Comparison of ENCODE assay signal across 8 cellular contexts in genomic region chr5:154421868-154422267, GRCh38. TPM values are rescaled to one million over a fixed set of nuclear protein-coding genes. Genes with fewer than 3 reads are reported as not detected.
A peak's percentile ranks its signal among the peaks of the same experiment; 100 is the strongest.
DNase-seq lines count a peak whose midpoint lies in the region; ATAC-seq, FAIRE-seq and TF ChIP-seq lines count a peak whose summit lies in the region.

No MANE protein-coding gene starts in this region.

- H2BK12ac ChIP-seq in H9 (ENCODE audit: insufficient read length, low read depth, low read length), result no peak overlapping the region

- H3K27ac ChIP-seq in H9 (ENCODE audit: insufficient read length, low read depth, low read length) (no peak overlapping the region), WERI-Rb-1 (no peak overlapping the region), keratinocyte (ENCODE audit: control insufficient read depth, insufficient read depth, low read length) (no peak overlapping the region)

- peaks cover 6% of the 10 kb centered on the region; the same call in 1 of the 2 replicates for H3K4me1 ChIP-seq in H9 (ENCODE audit: insufficient read depth, low read length)
- H3K4me1 ChIP-seq in keratinocyte (ENCODE audit: control insufficient read depth, extremely low read depth, insufficient read depth, low read length), result no peaks in the 10 kb centered on the region

- no peak overlapping the region for H3K18ac ChIP-seq in H9 (ENCODE audit: insufficient read length, low read depth, low read length)

- no peak overlapping the region for H4K91ac ChIP-seq in H9 (ENCODE audit: insufficient read length, low read depth, low read length)

- no peaks in the 10 kb centered on the region for H3K27me3 ChIP-seq in H9 (ENCODE audit: insufficient read depth, low read length)
- H3K27me3 ChIP-seq in WERI-Rb-1 (ENCODE audit: insufficient read depth, low read depth, severe bottlenecking), result no peaks in the 10 kb centered on the region
- H3K27me3 ChIP-seq in keratinocyte (ENCODE audit: control insufficient read depth, extremely low read depth, insufficient read depth, low read length), result no peaks in the 10 kb centered on the region

- H3K4me3 Mint-ChIP-seq in H9 (no peak overlapping the region), T-helper 17 cell (no peak overlapping the region)

- H3K56ac ChIP-seq in H9 (ENCODE audit: insufficient read length, low read depth, low read length), result no peak overlapping the region

- H4K5ac ChIP-seq in H9 (ENCODE audit: insufficient read length, low read depth, low read length), result no peak overlapping the region

- H3K4me1 Mint-ChIP-seq in H9, result peaks cover 10% of the 10 kb centered on the region in 2 experiments; a peak in 3 of 4 replicates
- peaks cover 3% of the 10 kb centered on the region for H3K4me1 Mint-ChIP-seq in T-helper 17 cell

- no peaks in the 10 kb centered on the region for H3K27me3 Mint-ChIP-seq in H9 (ENCODE audit: low read depth)
- no peaks in the 10 kb centered on the region for H3K27me3 Mint-ChIP-seq in T-helper 17 cell

- H3K79me1 ChIP-seq in H9 (ENCODE audit: insufficient read depth, low read depth, low read length, poor library complexity, severe bottlenecking), result no peaks in the 10 kb centered on the region

- no peak overlapping the region for H2BK15ac ChIP-seq in H9 (ENCODE audit: low read depth, low read length)

- no peak overlapping the region for H3K4ac ChIP-seq in H9 (ENCODE audit: low read depth, low read length)

- H3K27ac Mint-ChIP-seq in H9, result no peak overlapping the region
- H3K27ac Mint-ChIP-seq in T-helper 17 cell, result no peak overlapping the region

- no peak overlapping the region for H2BK20ac ChIP-seq in H9 (ENCODE audit: low read depth, low read length, poor library complexity, severe bottlenecking)

- H2AFZ ChIP-seq in H9 (ENCODE audit: low read length) (no peak overlapping the region), keratinocyte (ENCODE audit: control insufficient read depth, low read length) (no peak overlapping the region)

- dilution Hi-C loops in keratinocyte (cut with MboI; ENCODE audit: extremely low pct_ligation_motif_present, low sequenced_read_pairs), result loop anchor here (25.0 kb wide), 1 partner anchor 360 kb away; no protein-coding TSS in a partner anchor

- no peaks in the 10 kb centered on the region for H3K23me2 ChIP-seq in H9 (ENCODE audit: insufficient read length, low read depth, low read length, poor library complexity, severe bottlenecking)

- no peak overlapping the region for H2BK5ac ChIP-seq in H9 (ENCODE audit: insufficient read length, low read length)

- TF ChIP-seq CTCF in H9 (conservative IDR thresholded peaks at IDR 0.05), result peak; percentile 75
- TF ChIP-seq CTCF in WERI-Rb-1 (IDR thresholded peaks at IDR 0.05; ENCODE audit: low read depth, low read length), result peak; percentile 82
- peak; percentile 9 to 50 (median 34) for TF ChIP-seq CTCF in keratinocyte (optimal IDR thresholded peaks at IDR 0.05 in 1 of 3, IDR thresholded peaks at IDR 0.05 in 1 of 3, conservative IDR thresholded peaks at IDR 0.05 in 1 of 3; ENCODE audit: extremely low read depth in 1 of 3, insufficient read depth in 2 of 3, low read length in 3 of 3)

- peak; percentile 28 for DNase-seq in EL
- DNase-seq in H9, result peak; percentile 51
- DNase-seq in WERI-Rb-1, result peak; percentile 61
- no peak for DNase-seq in keratinocyte (ENCODE audit: low read depth, low spot score)
- no peak for DNase-seq in T-helper 17 cell

- H3K9me3 Mint-ChIP-seq in H9, result peaks cover 6 to 8% of the 10 kb centered on the region in 2 experiments

- FAIRE-seq in keratinocyte (lab: Jason Lieb, UNC), result no peak

- no peak overlapping the region for H2BK120ac ChIP-seq in H9 (ENCODE audit: low read depth, low read length, poor library complexity, severe bottlenecking)

- no peak overlapping the region for H3K23ac ChIP-seq in H9 (ENCODE audit: insufficient read length, low read depth, low read length)

- H4K20me1 ChIP-seq in H9 (ENCODE audit: control insufficient read depth, insufficient read depth, insufficient read length), result no peaks in the 10 kb centered on the region
- H4K20me1 ChIP-seq in keratinocyte (ENCODE audit: control insufficient read depth, extremely low read depth, insufficient read depth, low read length), result no peaks in the 10 kb centered on the region

- no peaks in the 10 kb centered on the region for H3K9me3 ChIP-seq in H9 (ENCODE audit: control insufficient read depth, low read depth, low read length)
- no peaks in the 10 kb centered on the region for H3K9me3 ChIP-seq in WERI-Rb-1 (ENCODE audit: severe bottlenecking)
- H3K9me3 ChIP-seq in keratinocyte (ENCODE audit: control insufficient read depth, low read depth, low read length), result no peaks in the 10 kb centered on the region
- H3K9me3 ChIP-seq in T-helper 17 cell (ENCODE audit: control insufficient read depth, low read length, poor library complexity, severe bottlenecking), result no peaks in the 10 kb centered on the region

- H3K9me1 ChIP-seq in keratinocyte (ENCODE audit: control insufficient read depth, extremely low read depth, insufficient read depth, low read length), result no peaks in the 10 kb centered on the region

- H3K4me2 ChIP-seq in H9 (ENCODE audit: insufficient read depth, insufficient read length, low read length) (no peak overlapping the region), keratinocyte (ENCODE audit: control insufficient read depth, extremely low read depth, insufficient read depth, low read depth, low read length) (no peak overlapping the region)

- H4K8ac ChIP-seq in H9 (replicated peaks; ENCODE audit: insufficient read length, low read depth, low read length), result no peak overlapping the region

- no peak overlapping the region for H3T11ph ChIP-seq in H9 (ENCODE audit: low read length)

- no peak overlapping the region for H2AK5ac ChIP-seq in H9 (ENCODE audit: insufficient read length, low read length)

- no peak overlapping the region for H3K14ac ChIP-seq in H9 (ENCODE audit: insufficient read depth, low read length)

- H3K36me3 Mint-ChIP-seq in H9 (ENCODE audit: insufficient read depth in 1 of 3, low read depth in 3 of 3) (peaks cover 0 to 5% (median 2%) of the 10 kb centered on the region in 3 experiments; a peak in 3 of 7 replicates), T-helper 17 cell (ENCODE audit: low read depth) (peaks cover 6% of the 10 kb centered on the region)

- WGBS in H9 (ENCODE audit: extremely low coverage, insufficient read length, low lambda C conversion rate), result no CpG with 5 or more reads among the region's 1 CpG

- H3K9ac ChIP-seq in H9 (ENCODE audit: extremely low read depth, insufficient read length, low read length), result no peak overlapping the region
- H3K9ac ChIP-seq in keratinocyte (ENCODE audit: control insufficient read depth, extremely low read depth, insufficient read depth, low read length), result no peak overlapping the region

- H3K79me2 ChIP-seq in H9 (ENCODE audit: insufficient read depth, low read length), result no peaks in the 10 kb centered on the region
- H3K79me2 ChIP-seq in keratinocyte (ENCODE audit: control insufficient read depth, insufficient read depth, low read length), result no peaks in the 10 kb centered on the region

- ATAC-seq in T-helper 17 cell, result no peak
- no peak for ATAC-seq in HG02798 (IDR thresholded peaks at IDR 0.05; ENCODE audit: poor library complexity, unreplicated experiment)
- no peak for ATAC-seq in HG03139 (IDR thresholded peaks at IDR 0.05; ENCODE audit: unreplicated experiment)
- ATAC-seq in GM18873 (IDR thresholded peaks at IDR 0.05; ENCODE audit: low FRiP score, unreplicated experiment), result no peak

- H3K36me3 ChIP-seq in WERI-Rb-1, result no peaks in the 10 kb centered on the region
- H3K36me3 ChIP-seq in keratinocyte (ENCODE audit: control insufficient read depth in 2 of 2, extremely low read depth in 1 of 2, insufficient read depth in 2 of 2, low read length in 2 of 2), result peaks cover 3 to 5% of the 10 kb centered on the region in 2 experiments

- H3K4me3 ChIP-seq in WERI-Rb-1 (ENCODE audit: low read depth, low read length), result no peak overlapping the region
- H3K4me3 ChIP-seq in keratinocyte (ENCODE audit: control insufficient read depth in 2 of 3, extremely low read depth in 1 of 3, insufficient read depth in 2 of 3, low read depth in 1 of 3, low read length in 3 of 3), result no peak overlapping the region

RNA-seq across cellular contexts. Expression of gene SAP30L, which starts 23.9 kb away (rescaled TPM):
- total RNA-seq in H9 (2021), result 24.8 and 25.0 TPM in 2 replicates
- 19.8 to 42.1 TPM (median 29.1 TPM) in 3 replicates for polyA plus RNA-seq in keratinocyte
- polyA plus RNA-seq in keratinocyte (2011; ENCODE audit: low read depth), result 55.9 TPM
- 24.2 and 44.2 TPM in 2 replicates for polyA plus RNA-seq in keratinocyte (2011; cell fraction: cytosol; rRNA removed)
- polyA plus RNA-seq in keratinocyte (2011; cell fraction: nucleus; rRNA removed), result 29.2 and 37.2 TPM in 2 replicates
- 27.9 and 30.3 TPM in 2 replicates for polyA plus RNA-seq in keratinocyte (2012; ENCODE audit: low replicate concordance)
- polyA minus RNA-seq in keratinocyte, result 5.7 to 13.0 TPM (median 11.3 TPM) in 3 replicates
- polyA minus RNA-seq in keratinocyte (2011; cell fraction: cytosol; rRNA and poly(A)+ RNA removed), result 13.6 TPM
- polyA minus RNA-seq in keratinocyte (2011; cell fraction: nucleus; rRNA and poly(A)+ RNA removed), result 5.3 and 8.4 TPM in 2 replicates
- total RNA-seq in T-helper 17 cell, result 10 to 100 TPM; 25.0 to 37.9 TPM

RNA-seq across cellular contexts. Expression of gene HAND1, which starts 56.2 kb away (rescaled TPM):
- total RNA-seq in H9 (2021) (not detected in 2 replicates), T-helper 17 cell (not detected)
- polyA plus RNA-seq in keratinocyte, result not detected in 3 replicates
- not detected for polyA plus RNA-seq in keratinocyte (2011; ENCODE audit: low read depth)
- polyA plus RNA-seq in keratinocyte (2011; cell fraction: cytosol; rRNA removed), result not detected in 2 replicates
- polyA plus RNA-seq in keratinocyte (2011; cell fraction: nucleus; rRNA removed), result not detected in 2 replicates
- polyA plus RNA-seq in keratinocyte (2012; ENCODE audit: low replicate concordance), result not detected in 2 replicates
- not detected in 3 replicates for polyA minus RNA-seq in keratinocyte
- not detected for polyA minus RNA-seq in keratinocyte (2011; cell fraction: cytosol; rRNA and poly(A)+ RNA removed)
- polyA minus RNA-seq in keratinocyte (2011; cell fraction: nucleus; rRNA and poly(A)+ RNA removed), result not detected in 2 replicates

Comparison
In these comparisons a context has a peak if more than half of its experiments do, and no peak if none do; other contexts are left out.
1. DNase-seq: peak in EL (single experiment), H9 (single experiment) and WERI-Rb-1 (single experiment); none in keratinocyte (single experiment) and T-helper 17 cell (0 of 3).
2. Peak in every context shown above with its lines, with median percentiles within 50 percentile points of each other: CTCF ChIP-seq.